ENCODE assay signal across 20 cellular contexts in genomic region chr12:70812124-70812523, GRCh38.
DNase-seq lines count a peak whose midpoint lies in the region; ATAC-seq and TF ChIP-seq lines count a peak whose summit lies in the region.
"Had no signal": no experiment of that assay in that cellular context is flagged by ENCODE, and none has a peak within 500 bp of the region (broad histone marks: within the 10 kb centered on the region; RNA-seq: fewer than 3 reads in every experiment).

No MANE protein-coding gene starts in this region.

- peak overlapping the region; percentile 72 to 92 (median 76) for H3K27ac Mint-ChIP-seq in nephron
- H3K27ac Mint-ChIP-seq: activated naive CD8-positive, alpha-beta T cell treated with anti-CD3 and anti-CD28 coated beads, Interleukin-2, amount 10 ng/mL, durations not matched to agents 7 days and 5 days; activated T-helper 1 cell treated with anti-CD3 and anti-CD28 coated beads, Interleukin-12 subunit alpha, Interleukin-12 subunit beta, Interleukin-2, Interleukin-4 antibody, amounts not matched to agents 30 ng/mL and 10 ng/mL and 1 ng/mL, durations not matched to agents 14 hours and 24 hours and 36 hours; dendritic cell treated with granulocyte-macrophage colony-stimulating factor and Interleukin-4, amounts not matched to agents 40 ng/mL and 50 ng/mL, for 4 days; naive B cell had no signal

- peak; percentile 20 for DNase-seq in SW480 (ENCODE audit: low spot score)
- DNase-seq in NCI-H1417 treated with DMSO at 0.1 percent for 48 hours (lab: John Stamatoyannopoulos, UW), result no peak
- no peak for DNase-seq in NOMO-1 (lab: John Stamatoyannopoulos, UW; ENCODE audit: unreplicated experiment in 2 of 2)
- no peak for DNase-seq in sciatic nerve (ENCODE audit: low spot score)
- DNase-seq: activated CD4-positive, CD25-positive, alpha-beta regulatory T cell; activated CD8-positive, alpha-beta memory T cell treated with anti-CD3 and anti-CD28 coated beads for 24 hours; activated naive CD8-positive, alpha-beta T cell treated with anti-CD3 and anti-CD28 coated beads, Interleukin-2, amount 10 ng/mL, durations not matched to agents 7 days and 5 days; erythroblast; naive B cell; NCI-H146; NCI-H226; SIG-M5; T-helper 2 cell had no signal

- ATAC-seq in GM18907 (IDR thresholded peaks at IDR 0.05; ENCODE audit: unreplicated experiment) (peak; percentile 98), HG02759 (IDR thresholded peaks at IDR 0.05; ENCODE audit: unreplicated experiment) (peak; percentile 78), esophagus mucosa (no peak), sciatic nerve (no peak)
- ATAC-seq: gastroesophageal sphincter had no signal

- no peaks in the 10 kb centered on the region for H3K4me1 Mint-ChIP-seq in nephron
- H3K4me1 Mint-ChIP-seq: activated naive CD8-positive, alpha-beta T cell treated with anti-CD3 and anti-CD28 coated beads, Interleukin-2, amount 10 ng/mL, durations not matched to agents 7 days and 5 days; naive B cell had no signal

- no peaks in the 10 kb centered on the region for H3K27me3 Mint-ChIP-seq in nephron (ENCODE audit: low read depth)
- H3K27me3 Mint-ChIP-seq: dendritic cell treated with granulocyte-macrophage colony-stimulating factor and Interleukin-4, amounts not matched to agents 40 ng/mL and 50 ng/mL, for 4 days had no signal

- intact Hi-C loops in sciatic nerve (cut with DNase I), result no loop called here

- TF ChIP-seq CTCF in nephron (IDR thresholded peaks at IDR 0.05; ENCODE audit: unreplicated experiment in 3 of 3), result no peak

- H3K36me3 Mint-ChIP-seq in nephron (ENCODE audit: low read depth), result peaks cover 13% of the 10 kb centered on the region
- H3K36me3 Mint-ChIP-seq: activated naive CD8-positive, alpha-beta T cell treated with anti-CD3 and anti-CD28 coated beads, Interleukin-2, amount 10 ng/mL, durations not matched to agents 7 days and 5 days had no signal

- H3K9me3 Mint-ChIP-seq in nephron, result peaks cover 21% of the 10 kb centered on the region
- H3K9me3 Mint-ChIP-seq: activated naive CD8-positive, alpha-beta T cell treated with anti-CD3 and anti-CD28 coated beads, Interleukin-2, amount 10 ng/mL, durations not matched to agents 7 days and 5 days; activated T-helper 1 cell treated with anti-CD3 and anti-CD28 coated beads, Interleukin-12 subunit alpha, Interleukin-12 subunit beta, Interleukin-2, Interleukin-4 antibody, amounts not matched to agents 30 ng/mL and 10 ng/mL and 1 ng/mL, durations not matched to agents 14 hours and 24 hours and 36 hours had no signal

- H3K4me3 Mint-ChIP-seq in nephron, result peak overlapping the region in 1 of 3 experiments; percentile 5
- H3K4me3 Mint-ChIP-seq: activated naive CD8-positive, alpha-beta T cell treated with anti-CD3 and anti-CD28 coated beads, Interleukin-2, amount 10 ng/mL, durations not matched to agents 7 days and 5 days; activated T-helper 1 cell treated with anti-CD3 and anti-CD28 coated beads, Interleukin-12 subunit alpha, Interleukin-12 subunit beta, Interleukin-2, Interleukin-4 antibody, amounts not matched to agents 30 ng/mL and 10 ng/mL and 1 ng/mL, durations not matched to agents 14 hours and 24 hours and 36 hours; dendritic cell treated with granulocyte-macrophage colony-stimulating factor and Interleukin-4, amounts not matched to agents 40 ng/mL and 50 ng/mL, for 4 days; naive B cell had no signal

Comparison
In these comparisons a context has a peak if more than half of its experiments do, and no peak if none do; other contexts are left out.
1. ATAC-seq: peak in GM18907 (single experiment) and HG02759 (single experiment); none in esophagus mucosa (single experiment) and sciatic nerve (single experiment).